ENCODE assay signal across 34 cellular contexts in genomic region chr5:116062352-116062751, GRCh38. TPM values are rescaled to one million over a fixed set of nuclear protein-coding genes. Genes with fewer than 3 reads are reported as not detected.
DNase-seq lines count a peak whose midpoint lies in the region; TF ChIP-seq lines count a peak whose summit lies in the region.
"Had no signal": no experiment of that assay in that cellular context is flagged by ENCODE, and none has a peak within 500 bp of the region (broad histone marks: within the 10 kb centered on the region; RNA-seq: fewer than 3 reads in every experiment).

No MANE protein-coding gene starts in this region.

- H3K27ac ChIP-seq in C4-2B = no peak overlapping the region
- H3K27ac ChIP-seq: BLaER1 treated with 17β-estradiol and CSF1 and Interleukin-3, amounts not matched to agents 10 nM and 100 nM; body of pancreas; esophagus squamous epithelium; gastrocnemius medialis; ovary; skin epidermis had no signal

- no peaks in the 10 kb centered on the region for H3K27me3 Mint-ChIP-seq in glutamatergic neuron (ENCODE audit: unreplicated experiment)
- H3K27me3 Mint-ChIP-seq in activated naive CD8-positive, alpha-beta T cell treated with anti-CD3 and anti-CD28 coated beads for 36 hours = peaks cover 42% of the 10 kb centered on the region
- H3K27me3 Mint-ChIP-seq: type B pancreatic cell had no signal

- H3K27ac Mint-ChIP-seq in glutamatergic neuron (ENCODE audit: unreplicated experiment) = no peak overlapping the region
- H3K27ac Mint-ChIP-seq in activated naive CD8-positive, alpha-beta T cell treated with anti-CD3 and anti-CD28 coated beads for 36 hours = no peak overlapping the region
- H3K27ac Mint-ChIP-seq: activated CD4-positive, alpha-beta memory T cell treated with anti-CD3 and anti-CD28 coated beads, Interleukin-2, amount 10 ng/mL, durations not matched to agents 7 days and 5 days; activated naive CD4-positive, alpha-beta T cell treated with anti-CD3 and anti-CD28 coated beads, Interleukin-2, amount 10 ng/mL, durations not matched to agents 7 days and 5 days; activated T-helper 1 cell treated with anti-CD3 and anti-CD28 coated beads, Interleukin-12 subunit alpha, Interleukin-12 subunit beta, Interleukin-2, Interleukin-4 antibody, amounts not matched to agents 30 ng/mL and 10 ng/mL and 1 ng/mL, durations not matched to agents 14 hours and 24 hours and 36 hours; H9; nephron; stimulated activated naive B cell treated with anti-CD40 and anti-IgM and Interleukin-4, amounts not matched to agents 10 μg/mL and 1 μg/mL and 100 μg/mL, for 72 hours; type B pancreatic cell had no signal

- H3K4me1 Mint-ChIP-seq in glutamatergic neuron (ENCODE audit: low read depth, unreplicated experiment) = peaks cover 2% of the 10 kb centered on the region
- no peaks in the 10 kb centered on the region for H3K4me1 Mint-ChIP-seq in activated naive CD8-positive, alpha-beta T cell treated with anti-CD3 and anti-CD28 coated beads for 36 hours
- H3K4me1 Mint-ChIP-seq: activated CD4-positive, alpha-beta memory T cell treated with anti-CD3 and anti-CD28 coated beads, Interleukin-2, amount 10 ng/mL, durations not matched to agents 7 days and 5 days; activated naive CD4-positive, alpha-beta T cell treated with anti-CD3 and anti-CD28 coated beads, Interleukin-2, amount 10 ng/mL, durations not matched to agents 7 days and 5 days; nephron had no signal

- no peak overlapping the region for H3K4me3 Mint-ChIP-seq in glutamatergic neuron (ENCODE audit: unreplicated experiment)
- no peak overlapping the region for H3K4me3 Mint-ChIP-seq in activated naive CD8-positive, alpha-beta T cell treated with anti-CD3 and anti-CD28 coated beads for 36 hours
- H3K4me3 Mint-ChIP-seq: activated CD4-positive, alpha-beta memory T cell treated with anti-CD3 and anti-CD28 coated beads, Interleukin-2, amount 10 ng/mL, durations not matched to agents 7 days and 5 days; activated naive CD4-positive, alpha-beta T cell treated with anti-CD3 and anti-CD28 coated beads, Interleukin-2, amount 10 ng/mL, durations not matched to agents 7 days and 5 days; activated T-helper 1 cell treated with anti-CD3 and anti-CD28 coated beads, Interleukin-12 subunit alpha, Interleukin-12 subunit beta, Interleukin-2, Interleukin-4 antibody, amounts not matched to agents 30 ng/mL and 10 ng/mL and 1 ng/mL, durations not matched to agents 14 hours and 24 hours and 36 hours; H9; nephron; stimulated activated naive B cell treated with anti-CD40 and anti-IgM and Interleukin-4, amounts not matched to agents 10 μg/mL and 1 μg/mL and 100 μg/mL, for 72 hours; type B pancreatic cell had no signal

- peak; percentile 35 for DNase-seq in NB4 (ENCODE audit: low read depth)
- DNase-seq in glutamatergic neuron = no peak
- no peak for DNase-seq in hippocampal formation (lab: John Stamatoyannopoulos, UW)
- no peak for DNase-seq in effector CD8-positive, alpha-beta T cell (lab: John Stamatoyannopoulos, UW)
- no peak for DNase-seq in activated naive CD8-positive, alpha-beta T cell treated with anti-CD3 and anti-CD28 coated beads for 36 hours
- DNase-seq in GM13976 (ENCODE audit: low spot score) = no peak
- DNase-seq: activated CD4-positive, alpha-beta memory T cell treated with anti-CD3 and anti-CD28 coated beads, Interleukin-2, amount 10 ng/mL, durations not matched to agents 7 days and 5 days; activated CD4-positive, CD25-positive, alpha-beta regulatory T cell treated with anti-CD3 and anti-CD28 coated beads, Interleukin-2, amount 50 U/mL, for 72 hours; activated CD8-positive, alpha-beta memory T cell treated with anti-CD3 and anti-CD28 coated beads, Interleukin-2, amount 50 U/mL, for 4 hours; activated naive CD4-positive, alpha-beta T cell treated with anti-CD3 and anti-CD28 coated beads, Interleukin-2, amount 10 ng/mL, durations not matched to agents 7 days and 5 days; body of pancreas; esophagus squamous epithelium; gastrocnemius medialis; H9; hypothalamus; mammary epithelial cell; NCI-H1105; NCI-H187; NCI-H2171; NCI-H510A; NK-92 treated with Interleukin-12 subunit alpha and Interleukin-12 subunit beta, amount 100 ng/mL, for 24 hours; ovary; SHP77; stimulated activated naive B cell treated with anti-CD40 and anti-IgM and Interleukin-4, amounts not matched to agents 10 μg/mL and 1 μg/mL and 100 μg/mL, for 72 hours; substantia nigra; T-helper 2 cell had no signal

- no peak overlapping the region for H3K4me3 ChIP-seq in NB4 (ENCODE audit: low read depth, low read length)
- H3K4me3 ChIP-seq: BLaER1 treated with 17β-estradiol and CSF1 and Interleukin-3, amounts not matched to agents 10 nM and 100 nM; body of pancreas; esophagus squamous epithelium; gastrocnemius medialis; ovary; skin epidermis had no signal

- in situ Hi-C loops in GM13976 (cut with MboI; ENCODE audit: low sequenced_read_pairs, unreplicated experiment) = loop anchor here (10.0 to 25.0 kb wide), 3 partner anchors 225 to 750 kb away; partner anchors contain the start of genes AP3S1, ATG12 and TMED7

- no peaks in the 10 kb centered on the region for H3K9me3 Mint-ChIP-seq in glutamatergic neuron (ENCODE audit: unreplicated experiment)
- no peaks in the 10 kb centered on the region for H3K9me3 Mint-ChIP-seq in activated naive CD8-positive, alpha-beta T cell treated with anti-CD3 and anti-CD28 coated beads for 36 hours
- H3K9me3 Mint-ChIP-seq: activated CD4-positive, alpha-beta memory T cell treated with anti-CD3 and anti-CD28 coated beads, Interleukin-2, amount 10 ng/mL, durations not matched to agents 7 days and 5 days; activated naive CD4-positive, alpha-beta T cell treated with anti-CD3 and anti-CD28 coated beads, Interleukin-2, amount 10 ng/mL, durations not matched to agents 7 days and 5 days; activated T-helper 1 cell treated with anti-CD3 and anti-CD28 coated beads, Interleukin-12 subunit alpha, Interleukin-12 subunit beta, Interleukin-2, Interleukin-4 antibody, amounts not matched to agents 30 ng/mL and 10 ng/mL and 1 ng/mL, durations not matched to agents 14 hours and 24 hours and 36 hours; H9; nephron; stimulated activated naive B cell treated with anti-CD40 and anti-IgM and Interleukin-4, amounts not matched to agents 10 μg/mL and 1 μg/mL and 100 μg/mL, for 72 hours; type B pancreatic cell had no signal

- TF ChIP-seq CTCF in C4-2B (conservative IDR thresholded peaks at IDR 0.05) = peak; percentile 17; the same call in 1 of the 2 replicates
- 0 out of 3 replicates have a peak, but pooled peaks have one; percentile 23 for TF ChIP-seq CTCF in GM12872 (IDR thresholded peaks at IDR 0.05; ENCODE audit: insufficient read depth, low read depth, low read length)
- TF ChIP-seq CTCF in NB4 (IDR thresholded peaks at IDR 0.05; ENCODE audit: low read depth, low read length) = no peak
- peak; percentile 9 for TF ChIP-seq CTCF in glutamatergic neuron (IDR thresholded peaks at IDR 0.05; ENCODE audit: partially characterized antibody, unreplicated experiment)
- TF ChIP-seq CTCF in GM13976 (IDR thresholded peaks at IDR 0.05; ENCODE audit: borderline replicate concordance, control extremely low read depth, extremely low read depth, insufficient read depth, missing control alignments) = no peak

- no peak for TF ChIP-seq POLR2A in NB4 (IDR thresholded peaks at IDR 0.05; ENCODE audit: extremely low read depth, insufficient read length)

- H3K36me3 Mint-ChIP-seq in glutamatergic neuron (ENCODE audit: unreplicated experiment) = no peaks in the 10 kb centered on the region
- H3K36me3 Mint-ChIP-seq in activated naive CD8-positive, alpha-beta T cell treated with anti-CD3 and anti-CD28 coated beads for 36 hours = no peaks in the 10 kb centered on the region
- H3K36me3 Mint-ChIP-seq: activated naive CD4-positive, alpha-beta T cell treated with anti-CD3 and anti-CD28 coated beads, Interleukin-2, amount 10 ng/mL, durations not matched to agents 7 days and 5 days; stimulated activated naive B cell treated with anti-CD40 and anti-IgM and Interleukin-4, amounts not matched to agents 10 μg/mL and 1 μg/mL and 100 μg/mL, for 72 hours; type B pancreatic cell had no signal

RNA-seq across cellular contexts. Expression of gene COMMD10, which starts 22.5 kb away (rescaled TPM):
- 22.9 TPM for total RNA-seq in glutamatergic neuron (ENCODE audit: unreplicated experiment)
- 10 to 100 TPM; 12.7 to 13.6 TPM for total RNA-seq in activated naive CD8-positive, alpha-beta T cell treated with anti-CD3 and anti-CD28 coated beads for 36 hours

RNA-seq across cellular contexts. Expression of gene ARL14EPL, which starts 30.1 kb away (rescaled TPM):
- not detected for total RNA-seq in glutamatergic neuron (ENCODE audit: unreplicated experiment)
- total RNA-seq in activated naive CD8-positive, alpha-beta T cell treated with anti-CD3 and anti-CD28 coated beads for 36 hours = not detected
- total RNA-seq: activated CD4-positive, alpha-beta memory T cell treated with anti-CD3 and anti-CD28 coated beads, Interleukin-2, amount 10 ng/mL, durations not matched to agents 7 days and 5 days; activated T-helper 1 cell treated with anti-CD3 and anti-CD28 coated beads, Interleukin-12 subunit alpha, Interleukin-12 subunit beta, Interleukin-2, Interleukin-4 antibody, amounts not matched to agents 30 ng/mL and 10 ng/mL and 1 ng/mL, durations not matched to agents 14 hours and 24 hours and 36 hours; body of pancreas; esophagus squamous epithelium; H9; mammary epithelial cell; mucosa of gallbladder; ovary had no signal

Comparison
In these comparisons a context has a peak if more than half of its experiments do, and no peak if none do; other contexts are left out.
1. CTCF ChIP-seq: peak in C4-2B (single experiment), GM12872 (single experiment) and glutamatergic neuron (single experiment); none in NB4 (single experiment) and GM13976 (single experiment).